Comparison of ENCODE assay signal across 14 cellular contexts in genomic region chr1:17393225-17393624, GRCh38. TPM values are rescaled to one million over a fixed set of nuclear protein-coding genes. Genes with fewer than 3 reads are reported as not detected.
"Had no signal": no experiment of that assay in that cellular context is flagged by ENCODE, and none has a peak within 500 bp of the region (broad histone marks: within the 10 kb centered on the region; RNA-seq: fewer than 3 reads in every experiment).

No MANE protein-coding gene starts in this region.

- DNase-seq: activated CD8-positive, alpha-beta T cell treated with anti-CD3 and anti-CD28 coated beads, Interleukin-2, amount 10 ng/mL, durations not matched to agents 7 days and 5 days; activated naive CD8-positive, alpha-beta T cell treated with anti-CD3 and anti-CD28 coated beads, Interleukin-2, amount 10 ng/mL, durations not matched to agents 7 days and 5 days; gastrocnemius medialis; heart left ventricle; midbrain; ovary; stimulated activated naive CD8-positive, alpha-beta T cell treated with anti-CD3 and anti-CD28 coated beads, Interleukin-15, amount 100 ng/mL, for 72 hours had no signal

- H3K4me1 Mint-ChIP-seq: neural progenitor cell; stimulated activated naive CD8-positive, alpha-beta T cell treated with anti-CD3 and anti-CD28 coated beads, Interleukin-15, amount 100 ng/mL, for 72 hours had no signal

- ATAC-seq: activated CD8-positive, alpha-beta T cell treated with anti-CD3 and anti-CD28 coated beads, Interleukin-2, amount 10 ng/mL, durations not matched to agents 7 days and 5 days; gastrocnemius medialis; heart left ventricle; sciatic nerve; stimulated activated naive CD8-positive, alpha-beta T cell treated with anti-CD3 and anti-CD28 coated beads, Interleukin-15, amount 100 ng/mL, for 72 hours had no signal

- H3K9me3 Mint-ChIP-seq: activated naive CD8-positive, alpha-beta T cell treated with anti-CD3 and anti-CD28 coated beads, Interleukin-2, amount 10 ng/mL, durations not matched to agents 7 days and 5 days; neural progenitor cell; stimulated activated naive CD8-positive, alpha-beta T cell treated with anti-CD3 and anti-CD28 coated beads, Interleukin-15, amount 100 ng/mL, for 72 hours; type B pancreatic cell had no signal

- H3K4me3 Mint-ChIP-seq: activated CD8-positive, alpha-beta T cell treated with anti-CD3 and anti-CD28 coated beads, Interleukin-2, amount 10 ng/mL, durations not matched to agents 7 days and 5 days; activated naive CD8-positive, alpha-beta T cell treated with anti-CD3 and anti-CD28 coated beads, Interleukin-2, amount 10 ng/mL, durations not matched to agents 7 days and 5 days; neural progenitor cell; stimulated activated naive CD8-positive, alpha-beta T cell treated with anti-CD3 and anti-CD28 coated beads, Interleukin-15, amount 100 ng/mL, for 72 hours; type B pancreatic cell had no signal

- H3K36me3 Mint-ChIP-seq: activated naive CD8-positive, alpha-beta T cell treated with anti-CD3 and anti-CD28 coated beads, Interleukin-2, amount 10 ng/mL, durations not matched to agents 7 days and 5 days; neural progenitor cell; type B pancreatic cell had no signal

- H3K27me3 Mint-ChIP-seq: stimulated activated naive CD8-positive, alpha-beta T cell treated with anti-CD3 and anti-CD28 coated beads, Interleukin-15, amount 100 ng/mL, for 72 hours had no signal

- H3K27ac Mint-ChIP-seq: activated CD8-positive, alpha-beta T cell treated with anti-CD3 and anti-CD28 coated beads, Interleukin-2, amount 10 ng/mL, durations not matched to agents 7 days and 5 days; activated naive CD8-positive, alpha-beta T cell treated with anti-CD3 and anti-CD28 coated beads, Interleukin-2, amount 10 ng/mL, durations not matched to agents 7 days and 5 days; neural progenitor cell; stimulated activated naive CD8-positive, alpha-beta T cell treated with anti-CD3 and anti-CD28 coated beads, Interleukin-15, amount 100 ng/mL, for 72 hours; type B pancreatic cell had no signal

RNA-seq across cellular contexts. Expression of gene PADI6, which starts 21.2 kb away (rescaled TPM):
- total RNA-seq: activated CD8-positive, alpha-beta T cell treated with anti-CD3 and anti-CD28 coated beads, Interleukin-2, amount 10 ng/mL, durations not matched to agents 7 days and 5 days; activated naive CD8-positive, alpha-beta T cell treated with anti-CD3 and anti-CD28 coated beads, Interleukin-2, amount 10 ng/mL, durations not matched to agents 7 days and 5 days; epithelial cell of proximal tubule; gastrocnemius medialis; heart left ventricle; lower leg skin; myocyte; sciatic nerve; temporal lobe had no signal
- polyA plus RNA-seq: heart left ventricle had no signal
